In the genomic region with DNA sequence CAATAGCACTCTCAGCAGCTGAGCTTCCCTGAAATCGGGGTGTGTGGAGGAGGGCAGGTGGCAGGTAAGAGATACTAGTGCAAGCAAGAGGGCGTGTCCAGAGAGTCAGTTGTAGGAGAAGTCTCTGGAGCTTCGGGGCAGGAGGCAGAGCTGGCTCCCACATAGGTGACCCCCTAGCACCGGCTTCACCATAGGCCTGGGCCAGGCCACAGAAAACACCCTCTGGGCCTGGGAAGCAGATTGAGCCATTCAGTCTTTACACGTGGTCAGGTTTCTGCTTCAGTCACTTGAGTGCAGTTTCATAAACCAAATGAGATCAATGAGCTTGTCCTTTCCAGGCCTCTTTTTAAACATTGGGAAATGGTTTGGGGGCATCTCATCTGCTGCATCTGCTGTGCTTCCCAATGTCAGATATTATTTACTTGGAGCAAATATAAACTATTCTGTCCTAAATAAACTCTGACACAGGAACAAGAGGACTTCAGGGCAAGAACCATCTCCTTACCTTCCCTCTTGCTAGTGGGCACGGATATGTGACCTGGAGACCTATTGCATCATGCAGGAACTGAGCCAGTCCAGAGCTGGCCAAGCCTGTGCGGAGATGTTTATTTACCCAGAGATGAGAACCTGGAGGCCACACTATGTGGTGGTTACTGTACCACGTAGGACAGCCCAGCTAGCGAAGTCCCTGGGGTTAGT, we compare ENCODE assay signal across 8 cellular contexts. TPM values are rescaled to one million over a fixed set of nuclear protein-coding genes. Genes with fewer than 3 reads are reported as not detected.
DNase-seq lines count a peak whose midpoint lies in the region; ATAC-seq and TF ChIP-seq lines count a peak whose summit lies in the region.

No MANE protein-coding gene starts in this region.

- H3K4me1 ChIP-seq in ovary (ENCODE audit: insufficient read depth), result peaks cover 46% of the 10 kb centered on the region
- no peaks in the 10 kb centered on the region for H3K4me1 ChIP-seq in mesendoderm (ENCODE audit: control insufficient read depth, low read depth, low read length)

- H3K4ac ChIP-seq in mesendoderm (ENCODE audit: low read depth, low read length), result no peak overlapping the region

- TF ChIP-seq CTCF in epithelial cell of proximal tubule (conservative IDR thresholded peaks at IDR 0.05; ENCODE audit: low read depth, low read length), result no peak
- TF ChIP-seq CTCF in ovary (IDR thresholded peaks at IDR 0.05), result no peak

- H2BK5ac ChIP-seq in mesendoderm (ENCODE audit: low read length), result no peak overlapping the region

- H3K23ac ChIP-seq in mesendoderm (ENCODE audit: low read length), result no peak overlapping the region

- no peak for TF ChIP-seq EP300 in ovary (IDR thresholded peaks at IDR 0.05)

- no peaks in the 10 kb centered on the region for H3K79me1 ChIP-seq in mesendoderm (ENCODE audit: low read length)

- H4K8ac ChIP-seq in mesendoderm (ENCODE audit: low read depth, low read length), result no peak overlapping the region

- H2BK15ac ChIP-seq in mesendoderm (replicated peaks; ENCODE audit: low read depth), result no peak overlapping the region

- DNase-seq in NCI-H1105 treated with DMSO at 0.1 percent for 48 hours (lab: John Stamatoyannopoulos, UW) (peak; percentile 2), NCI-H1105 (lab: John Stamatoyannopoulos, UW) (no peak), SW480 (ENCODE audit: low spot score) (peak; percentile 86), epithelial cell of proximal tubule (ENCODE audit: low read depth) (peak; percentile 59), ovary (peak in 3 of 5 donors; percentile 49 to 72 (median 57)), mesendoderm (no peak), superior temporal gyrus (ENCODE audit: extremely low spot score) (no peak)

- H3K4me2 ChIP-seq in mesendoderm (ENCODE audit: low read length), result no peak overlapping the region

- H2AK5ac ChIP-seq in mesendoderm (ENCODE audit: low read length), result no peak overlapping the region

- H3K27me3 ChIP-seq in ovary (no peaks in the 10 kb centered on the region), mesendoderm (ENCODE audit: insufficient read depth, low read length, poor library complexity) (no peaks in the 10 kb centered on the region)

- H3K4me3 ChIP-seq in epithelial cell of proximal tubule (ENCODE audit: low read depth, low read length) (no peak overlapping the region), ovary (no peak overlapping the region), mesendoderm (ENCODE audit: low read length) (no peak overlapping the region)

- no peak overlapping the region for H3K18ac ChIP-seq in mesendoderm (ENCODE audit: low read length)

- TF ChIP-seq POLR2A in ovary (IDR thresholded peaks at IDR 0.05), result no peak

- H3K27ac ChIP-seq in ovary (peak overlapping the region; percentile 3 to 71), mesendoderm (ENCODE audit: low read depth, low read length) (no peak overlapping the region)

- intact Hi-C loops in ovary (cut with DNase I), result loop anchor here in 1 of 4 donors (5.0 kb wide), 1 partner anchor 1513 kb away; no protein-coding TSS in a partner anchor

- no peak overlapping the region for H4K5ac ChIP-seq in mesendoderm (ENCODE audit: low read length)

- no peaks in the 10 kb centered on the region for H3K79me2 ChIP-seq in mesendoderm (ENCODE audit: control insufficient read depth, insufficient read depth, low read length)

- WGBS in ovary, 3 donors, result 45 to 54% (median 50%) methylated on average over 9 of the region's 9 CpGs
- WGBS in mesendoderm (ENCODE audit: extremely low coverage, insufficient coverage, low lambda C conversion rate), result no CpG with 5 or more reads among the region's 9 CpGs

- H3K9ac ChIP-seq in mesendoderm (ENCODE audit: low read length), result no peak overlapping the region

- no peak for ATAC-seq in GM19463 (IDR thresholded peaks at IDR 0.05; ENCODE audit: unreplicated experiment)

- H2BK120ac ChIP-seq in mesendoderm (ENCODE audit: low read depth, low read length), result no peak overlapping the region

- no peak overlapping the region for H3K56ac ChIP-seq in mesendoderm (ENCODE audit: low read length)

- H3K9me3 ChIP-seq in ovary, result no peaks in the 10 kb centered on the region

- H3K36me3 ChIP-seq in ovary (no peaks in the 10 kb centered on the region), mesendoderm (ENCODE audit: control insufficient read depth, insufficient read depth, low read length) (no peaks in the 10 kb centered on the region)

RNA-seq across cellular contexts. Expression of gene CCR7, which starts 16.1 kb away (rescaled TPM):
- total RNA-seq in epithelial cell of proximal tubule (not detected in 2 replicates), ovary (1 to 10 TPM in 2 of 7 donors, under 1 TPM in 3, not detected in 2; 0.23 to 2.5 (median 0.37) TPM)
- polyA plus RNA-seq in ovary, result under 1 TPM; 0.18 to 0.60 TPM
- 3.8 TPM for polyA plus RNA-seq in mesendoderm (2013, experiment 1 of 2)
- polyA plus RNA-seq in mesendoderm (2013, experiment 2 of 2), result 3.8 TPM

RNA-seq across cellular contexts. Expression of gene TNS4, which starts 47.7 kb away (rescaled TPM):
- 0.51 TPM in 1 of 2 replicates, not detected in the other for total RNA-seq in epithelial cell of proximal tubule
- 1 to 10 TPM in 1 of 7 donors, under 1 TPM in 2, not detected in 4; 0.13 to 6.2 (median 0.95) TPM for total RNA-seq in ovary
- polyA plus RNA-seq in ovary, result under 1 TPM in 1 of 2 donors, not detected in 1; 0.13 TPM
- 5.7 TPM for polyA plus RNA-seq in mesendoderm (2013, experiment 1 of 2)
- 4.9 TPM for polyA plus RNA-seq in mesendoderm (2013, experiment 2 of 2)

Comparison
In these comparisons a context has a peak if more than half of its experiments do, and no peak if none do; other contexts are left out.
1. DNase-seq: peak in NCI-H1105 treated with DMSO at 0.1 percent for 48 hours (single experiment), SW480 (single experiment), epithelial cell of proximal tubule (single experiment) and ovary (3 of 5); none in NCI-H1105 (single experiment), mesendoderm (single experiment) and superior temporal gyrus (single experiment).